Comparison of ENCODE assay signal across 10 cellular contexts in the genomic region with DNA sequence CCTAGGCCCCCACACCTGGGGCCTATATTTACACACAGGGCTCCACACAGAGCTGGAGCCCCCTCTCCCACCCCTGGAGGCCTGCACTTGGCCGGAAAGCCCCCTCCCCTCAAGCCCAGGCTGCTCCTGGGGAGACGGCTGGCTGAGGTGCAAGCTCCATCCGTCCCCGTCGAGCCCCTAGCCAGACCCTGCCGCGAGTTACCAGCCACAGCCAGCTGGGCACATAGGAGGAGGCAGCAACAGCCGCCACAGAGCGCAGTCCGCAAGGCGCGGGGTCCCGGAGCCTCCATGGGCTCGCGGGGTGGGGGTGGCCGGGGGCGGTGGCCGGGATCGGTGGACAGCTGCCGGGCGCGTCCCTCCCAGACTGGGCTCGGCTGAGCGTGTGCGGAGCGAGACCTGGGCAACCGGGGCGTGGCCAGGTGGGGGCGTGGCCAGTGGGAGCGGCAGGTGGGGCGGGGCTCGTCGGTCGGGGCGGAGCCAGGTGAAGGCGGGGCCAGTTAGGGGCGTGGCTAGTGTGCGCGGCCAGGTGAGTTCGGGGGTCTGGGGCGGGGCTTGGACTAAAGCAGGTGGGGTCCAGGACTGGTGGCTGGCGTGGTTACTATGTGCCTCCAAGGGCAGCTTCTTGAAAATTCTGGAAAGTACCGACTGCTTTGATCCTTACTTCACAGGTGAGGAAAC. TPM values are rescaled to one million over a fixed set of nuclear protein-coding genes. Genes with fewer than 3 reads are reported as not detected.
DNase-seq lines count a peak whose midpoint lies in the region; ATAC-seq and TF ChIP-seq lines count a peak whose summit lies in the region.
"Had no signal": no experiment of that assay in that cellular context is flagged by ENCODE, and none has a peak within 500 bp of the region (broad histone marks: within the 10 kb centered on the region; RNA-seq: fewer than 3 reads in every experiment).

A gene (minus strand): TSS at position 384 of the 678 bp plus-strand sequence. CDS start 94 bp downstream, at position 290.

- POLR2A ChIA-PET in WTC11 (lab: Charles Lee) = interaction anchor here (0.7 to 2.7 kb wide), 7 partner anchors 8 to 192 kb away, joined by 3 to 13 read pairs (median 4); a partner anchor contains a TSS

- H3K27me3 Mint-ChIP-seq in WTC11 (ENCODE audit: low read depth) (peaks cover 31% of the 10 kb centered on the region), endothelial cell (ENCODE audit: unreplicated experiment) (peaks cover 3% of the 10 kb centered on the region)

- TF ChIP-seq CTCF in WTC11 (IDR thresholded peaks at IDR 0.05) = no peak
- TF ChIP-seq CTCF in endothelial cell (IDR thresholded peaks at IDR 0.05; ENCODE audit: unreplicated experiment) = no peak

- ATAC-seq in WTC11 (peak; percentile 95), HG03354 (IDR thresholded peaks at IDR 0.05; ENCODE audit: poor library complexity, severe bottlenecking, unreplicated experiment) (no peak), GM19328 (IDR thresholded peaks at IDR 0.05; ENCODE audit: unreplicated experiment) (no peak), GM18517 (IDR thresholded peaks at IDR 0.05; ENCODE audit: unreplicated experiment) (no peak)

- H3K4me3 Mint-ChIP-seq in WTC11 (peak within 1 kb of the TSS; percentile 67), endothelial cell (ENCODE audit: unreplicated experiment) (no peak within 1 kb of the TSS)

- H3K27ac ChIP-seq in skin epidermis = peak within 1 kb of the TSS in 11 of 21 experiments; percentile 21 to 67 (median 55)
- H3K27ac ChIP-seq: heart left ventricle had no signal

- H3K36me3 Mint-ChIP-seq in WTC11 (no peaks in the 10 kb centered on the region), endothelial cell (ENCODE audit: low read depth, unreplicated experiment) (peaks cover 4% of the 10 kb centered on the region)

- H3K27ac Mint-ChIP-seq in WTC11 (no peak within 1 kb of the TSS), endothelial cell (ENCODE audit: unreplicated experiment) (no peak within 1 kb of the TSS)

- DNase-seq in HT-29 (ENCODE audit: low spot score) = peak; percentile 65
- peak; percentile 93 for DNase-seq in WTC11 (ENCODE audit: low spot score)
- peak; percentile 56 for DNase-seq in endothelial cell (ENCODE audit: low spot score)
- DNase-seq in superior temporal gyrus (ENCODE audit: extremely low spot score) = no peak
- DNase-seq: heart left ventricle, IMR-90 had no signal

- H3K9me3 Mint-ChIP-seq in WTC11 (no peaks in the 10 kb centered on the region), endothelial cell (ENCODE audit: unreplicated experiment) (no peaks in the 10 kb centered on the region)

- peak within 1 kb of the TSS; percentile 9 to 44 (median 28) for H3K4me3 ChIP-seq in skin epidermis
- H3K4me3 ChIP-seq: heart left ventricle had no signal

- H3K4me1 Mint-ChIP-seq in WTC11 = peaks cover 4% of the 10 kb centered on the region; the same call in 1 of the 2 replicates
- peaks cover 4% of the 10 kb centered on the region for H3K4me1 Mint-ChIP-seq in endothelial cell (ENCODE audit: unreplicated experiment)

- CTCF ChIA-PET in WTC11 (lab: Charles Lee) = interaction anchor here (0.6 to 13.1 kb wide), 26 partner anchors 8 to 337 kb away, joined by 3 to 260 read pairs (median 6); a partner anchor contains a TSS

TF ChIP-seq in WTC11, 78 proteins besides CTCF, POLR2A, EP300 and RAD21:
- TF ChIP-seq SP1 (CRISPR knock-in tag; conservative IDR thresholded peaks at IDR 0.05) = peak; percentile 82
- TF ChIP-seq, protein P1, sequence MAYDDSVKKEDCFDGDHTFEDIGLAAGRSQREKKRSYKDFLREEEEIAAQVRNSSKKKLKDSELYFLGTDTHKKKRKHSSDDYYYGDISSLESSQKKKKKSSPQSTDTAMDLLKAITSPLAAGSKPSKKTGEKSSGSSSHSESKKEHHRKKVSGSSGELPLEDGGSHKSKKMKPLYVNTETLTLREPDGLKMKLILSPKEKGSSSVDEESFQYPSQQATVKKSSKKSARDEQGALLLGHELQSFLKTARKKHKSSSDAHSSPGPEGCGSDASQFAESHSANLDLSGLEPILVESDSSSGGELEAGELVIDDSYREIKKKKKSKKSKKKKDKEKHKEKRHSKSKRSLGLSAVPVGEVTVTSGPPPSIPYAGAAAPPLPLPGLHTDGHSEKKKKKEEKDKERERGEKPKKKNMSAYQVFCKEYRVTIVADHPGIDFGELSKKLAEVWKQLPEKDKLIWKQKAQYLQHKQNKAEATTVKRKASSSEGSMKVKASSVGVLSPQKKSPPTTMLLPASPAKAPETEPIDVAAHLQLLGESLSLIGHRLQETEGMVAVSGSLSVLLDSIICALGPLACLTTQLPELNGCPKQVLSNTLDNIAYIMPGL (CRISPR knock-in tag; IDR thresholded peaks at IDR 0.05) = no peak
TF ChIP-seq in WTC11: peak in this region for 1.

RNA-seq across cellular contexts. Expression of the gene that starts here (rescaled TPM):
- total RNA-seq in HT-29 (2014; rRNA removed; shearing (Covaris generic)) = not detected in 2 replicates
- total RNA-seq in WTC11 (2021) (3.0 to 5.5 TPM (median 4.3 TPM) in 3 replicates), endothelial cell (ENCODE audit: unreplicated experiment) (0.72 TPM)
- total RNA-seq: heart left ventricle, IMR-90 had no signal

Comparison
In these comparisons a context has a peak if more than half of its experiments do, and no peak if none do; other contexts are left out.
1. Peak in DNase-seq in HT-29; RNA of the gene not detected or under 1 TPM.
2. Peak in DNase-seq in endothelial cell; RNA of the gene not detected or under 1 TPM.